1 cellular context compared by ENCODE assay signal in the genomic region with DNA sequence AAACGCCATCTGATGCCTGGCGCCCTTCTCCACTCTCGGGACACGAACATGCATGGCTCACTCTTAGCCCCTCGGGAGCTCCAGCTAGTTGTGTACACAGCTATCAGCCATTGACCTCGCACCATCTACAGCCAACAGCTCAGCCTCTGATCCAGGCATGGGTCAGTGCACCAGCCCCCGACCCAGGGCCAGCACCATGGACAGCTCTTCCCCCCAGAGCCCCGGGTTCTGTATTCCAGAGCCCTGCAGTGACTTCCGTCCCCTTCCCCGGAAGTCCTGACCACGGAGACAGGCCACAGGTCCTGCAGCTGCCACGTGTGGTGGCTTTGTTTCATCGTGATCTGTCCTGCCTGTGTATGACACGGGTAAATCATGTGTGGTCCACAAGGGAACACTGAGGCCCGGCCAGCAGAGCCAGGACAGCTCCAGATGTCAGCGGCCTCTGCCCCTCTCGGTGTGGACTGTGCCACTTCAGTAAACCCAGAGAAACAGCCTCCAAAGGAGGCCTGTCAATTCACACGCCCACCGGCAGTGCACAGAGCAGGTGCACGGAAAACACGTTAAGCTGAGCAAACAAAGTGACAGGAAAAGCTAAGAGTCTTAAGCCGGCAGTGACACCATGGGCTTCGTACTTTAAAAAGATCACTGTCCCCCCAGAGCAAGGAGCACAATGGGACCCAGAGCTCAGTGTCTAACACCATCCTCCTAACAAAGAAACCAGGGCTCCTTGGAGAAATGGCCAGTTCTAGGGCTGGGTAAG.
TF ChIP-seq lines count a peak whose summit lies in the region.

No MANE protein-coding gene starts in this region.

TF ChIP-seq in WTC11, 78 proteins besides CTCF, POLR2A, EP300 and RAD21 (continued from another document and continues in another):
- TF ChIP-seq, protein P1, sequence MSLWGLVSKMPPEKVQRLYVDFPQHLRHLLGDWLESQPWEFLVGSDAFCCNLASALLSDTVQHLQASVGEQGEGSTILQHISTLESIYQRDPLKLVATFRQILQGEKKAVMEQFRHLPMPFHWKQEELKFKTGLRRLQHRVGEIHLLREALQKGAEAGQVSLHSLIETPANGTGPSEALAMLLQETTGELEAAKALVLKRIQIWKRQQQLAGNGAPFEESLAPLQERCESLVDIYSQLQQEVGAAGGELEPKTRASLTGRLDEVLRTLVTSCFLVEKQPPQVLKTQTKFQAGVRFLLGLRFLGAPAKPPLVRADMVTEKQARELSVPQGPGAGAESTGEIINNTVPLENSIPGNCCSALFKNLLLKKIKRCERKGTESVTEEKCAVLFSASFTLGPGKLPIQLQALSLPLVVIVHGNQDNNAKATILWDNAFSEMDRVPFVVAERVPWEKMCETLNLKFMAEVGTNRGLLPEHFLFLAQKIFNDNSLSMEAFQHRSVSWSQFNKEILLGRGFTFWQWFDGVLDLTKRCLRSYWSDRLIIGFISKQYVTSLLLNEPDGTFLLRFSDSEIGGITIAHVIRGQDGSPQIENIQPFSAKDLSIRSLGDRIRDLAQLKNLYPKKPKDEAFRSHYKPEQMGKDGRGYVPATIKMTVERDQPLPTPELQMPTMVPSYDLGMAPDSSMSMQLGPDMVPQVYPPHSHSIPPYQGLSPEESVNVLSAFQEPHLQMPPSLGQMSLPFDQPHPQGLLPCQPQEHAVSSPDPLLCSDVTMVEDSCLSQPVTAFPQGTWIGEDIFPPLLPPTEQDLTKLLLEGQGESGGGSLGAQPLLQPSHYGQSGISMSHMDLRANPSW (CRISPR knock-in tag; conservative IDR thresholded peaks at IDR 0.05; ENCODE audit: low read depth) = no peak
- TF ChIP-seq, protein P2, sequence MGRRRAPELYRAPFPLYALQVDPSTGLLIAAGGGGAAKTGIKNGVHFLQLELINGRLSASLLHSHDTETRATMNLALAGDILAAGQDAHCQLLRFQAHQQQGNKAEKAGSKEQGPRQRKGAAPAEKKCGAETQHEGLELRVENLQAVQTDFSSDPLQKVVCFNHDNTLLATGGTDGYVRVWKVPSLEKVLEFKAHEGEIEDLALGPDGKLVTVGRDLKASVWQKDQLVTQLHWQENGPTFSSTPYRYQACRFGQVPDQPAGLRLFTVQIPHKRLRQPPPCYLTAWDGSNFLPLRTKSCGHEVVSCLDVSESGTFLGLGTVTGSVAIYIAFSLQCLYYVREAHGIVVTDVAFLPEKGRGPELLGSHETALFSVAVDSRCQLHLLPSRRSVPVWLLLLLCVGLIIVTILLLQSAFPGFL (CRISPR knock-in tag; IDR thresholded peaks at IDR 0.05; ENCODE audit: borderline replicate concordance) = peak; percentile 77; the same call in 1 of the 2 replicates
- TF ChIP-seq SP1 (CRISPR knock-in tag; conservative IDR thresholded peaks at IDR 0.05) = 0 out of 2 replicates have a peak, but pooled peaks have one; percentile 16
- no peak for TF ChIP-seq PRRX2 (CRISPR knock-in tag; IDR thresholded peaks at IDR 0.05)
- TF ChIP-seq, protein P3, sequence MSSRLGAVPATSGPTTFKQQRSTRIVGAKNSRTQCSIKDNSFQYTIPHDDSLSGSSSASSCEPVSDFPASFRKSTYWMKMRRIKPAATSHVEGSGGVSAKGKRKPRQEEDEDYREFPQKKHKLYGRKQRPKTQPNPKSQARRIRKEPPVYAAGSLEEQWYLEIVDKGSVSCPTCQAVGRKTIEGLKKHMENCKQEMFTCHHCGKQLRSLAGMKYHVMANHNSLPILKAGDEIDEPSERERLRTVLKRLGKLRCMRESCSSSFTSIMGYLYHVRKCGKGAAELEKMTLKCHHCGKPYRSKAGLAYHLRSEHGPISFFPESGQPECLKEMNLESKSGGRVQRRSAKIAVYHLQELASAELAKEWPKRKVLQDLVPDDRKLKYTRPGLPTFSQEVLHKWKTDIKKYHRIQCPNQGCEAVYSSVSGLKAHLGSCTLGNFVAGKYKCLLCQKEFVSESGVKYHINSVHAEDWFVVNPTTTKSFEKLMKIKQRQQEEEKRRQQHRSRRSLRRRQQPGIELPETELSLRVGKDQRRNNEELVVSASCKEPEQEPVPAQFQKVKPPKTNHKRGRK (CRISPR knock-in tag; IDR thresholded peaks at IDR 0.05; ENCODE audit: borderline replicate concordance) = no peak
- TF ChIP-seq ETV6 (CRISPR knock-in tag; IDR thresholded peaks at IDR 0.05) = 0 out of 2 replicates have a peak, but pooled peaks have one; percentile 49
- TF ChIP-seq, protein P4, sequence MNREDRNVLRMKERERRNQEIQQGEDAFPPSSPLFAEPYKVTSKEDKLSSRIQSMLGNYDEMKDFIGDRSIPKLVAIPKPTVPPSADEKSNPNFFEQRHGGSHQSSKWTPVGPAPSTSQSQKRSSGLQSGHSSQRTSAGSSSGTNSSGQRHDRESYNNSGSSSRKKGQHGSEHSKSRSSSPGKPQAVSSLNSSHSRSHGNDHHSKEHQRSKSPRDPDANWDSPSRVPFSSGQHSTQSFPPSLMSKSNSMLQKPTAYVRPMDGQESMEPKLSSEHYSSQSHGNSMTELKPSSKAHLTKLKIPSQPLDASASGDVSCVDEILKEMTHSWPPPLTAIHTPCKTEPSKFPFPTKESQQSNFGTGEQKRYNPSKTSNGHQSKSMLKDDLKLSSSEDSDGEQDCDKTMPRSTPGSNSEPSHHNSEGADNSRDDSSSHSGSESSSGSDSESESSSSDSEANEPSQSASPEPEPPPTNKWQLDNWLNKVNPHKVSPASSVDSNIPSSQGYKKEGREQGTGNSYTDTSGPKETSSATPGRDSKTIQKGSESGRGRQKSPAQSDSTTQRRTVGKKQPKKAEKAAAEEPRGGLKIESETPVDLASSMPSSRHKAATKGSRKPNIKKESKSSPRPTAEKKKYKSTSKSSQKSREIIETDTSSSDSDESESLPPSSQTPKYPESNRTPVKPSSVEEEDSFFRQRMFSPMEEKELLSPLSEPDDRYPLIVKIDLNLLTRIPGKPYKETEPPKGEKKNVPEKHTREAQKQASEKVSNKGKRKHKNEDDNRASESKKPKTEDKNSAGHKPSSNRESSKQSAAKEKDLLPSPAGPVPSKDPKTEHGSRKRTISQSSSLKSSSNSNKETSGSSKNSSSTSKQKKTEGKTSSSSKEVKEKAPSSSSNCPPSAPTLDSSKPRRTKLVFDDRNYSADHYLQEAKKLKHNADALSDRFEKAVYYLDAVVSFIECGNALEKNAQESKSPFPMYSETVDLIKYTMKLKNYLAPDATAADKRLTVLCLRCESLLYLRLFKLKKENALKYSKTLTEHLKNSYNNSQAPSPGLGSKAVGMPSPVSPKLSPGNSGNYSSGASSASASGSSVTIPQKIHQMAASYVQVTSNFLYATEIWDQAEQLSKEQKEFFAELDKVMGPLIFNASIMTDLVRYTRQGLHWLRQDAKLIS (CRISPR knock-in tag; IDR thresholded peaks at IDR 0.05; ENCODE audit: borderline replicate concordance) = no peak
- TF ChIP-seq EMX1 (CRISPR knock-in tag; IDR thresholded peaks at IDR 0.05) = no peak
- no peak for TF ChIP-seq GRHL2 (CRISPR knock-in tag; IDR thresholded peaks at IDR 0.05; ENCODE audit: insufficient replicate concordance, severe bottlenecking)
- TF ChIP-seq ZNF671 (CRISPR knock-in tag; IDR thresholded peaks at IDR 0.05) = no peak
- peak; percentile 82; the same call in 1 of the 2 replicates for TF ChIP-seq JUN (CRISPR knock-in tag; IDR thresholded peaks at IDR 0.05)
- no peak for TF ChIP-seq NR3C1 (CRISPR knock-in tag; conservative IDR thresholded peaks at IDR 0.05; ENCODE audit: low read depth)
- TF ChIP-seq HMGA2 (CRISPR knock-in tag; IDR thresholded peaks at IDR 0.05) = no peak
- TF ChIP-seq ZBTB21 (CRISPR knock-in tag; IDR thresholded peaks at IDR 0.05; ENCODE audit: borderline replicate concordance) = no peak; the same call in 1 of the 2 replicates
- TF ChIP-seq, protein P5, sequence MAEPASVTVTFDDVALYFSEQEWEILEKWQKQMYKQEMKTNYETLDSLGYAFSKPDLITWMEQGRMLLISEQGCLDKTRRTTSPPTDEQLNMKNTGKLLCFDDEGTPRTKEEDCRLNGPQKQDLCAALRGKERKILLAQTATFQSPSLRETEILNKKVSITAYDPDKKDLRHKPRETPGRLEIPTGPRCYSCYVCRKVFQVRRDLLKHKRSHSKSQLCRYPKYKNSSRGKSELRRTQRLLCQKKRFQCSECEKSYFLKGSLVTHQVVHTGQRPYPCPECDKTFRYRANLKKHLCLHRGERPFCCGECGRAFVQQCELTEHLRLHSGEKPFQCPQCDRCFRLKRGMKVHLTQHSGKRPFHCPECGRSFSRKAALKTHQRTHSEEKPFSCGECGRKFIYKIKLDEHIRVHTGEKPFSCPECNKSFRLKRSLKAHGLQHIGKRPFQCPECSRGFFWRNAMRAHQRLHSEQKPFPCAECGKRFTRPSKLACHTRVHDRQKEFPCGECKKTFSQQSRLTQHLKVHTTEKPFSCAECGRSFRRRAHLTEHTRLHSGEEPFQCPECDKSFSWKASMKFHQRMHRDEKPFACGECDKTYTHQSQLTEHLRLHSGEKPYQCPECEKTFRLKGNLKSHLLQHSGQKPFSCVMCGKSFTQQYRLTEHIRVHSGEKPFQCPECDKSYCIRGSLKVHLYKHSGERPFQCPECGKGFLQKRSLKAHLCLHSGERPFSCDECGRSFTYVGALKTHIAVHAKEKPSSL (CRISPR knock-in tag; conservative IDR thresholded peaks at IDR 0.05) = no peak
- TF ChIP-seq KAT7 (CRISPR knock-in tag; IDR thresholded peaks at IDR 0.05; ENCODE audit: borderline replicate concordance) = no peak
- TF ChIP-seq ZNF317 (CRISPR knock-in tag; IDR thresholded peaks at IDR 0.05; ENCODE audit: borderline replicate concordance, low read depth) = no peak
- no peak for TF ChIP-seq IRF2 (CRISPR knock-in tag; IDR thresholded peaks at IDR 0.05; ENCODE audit: borderline replicate concordance, low read depth)
- TF ChIP-seq CREB1 (CRISPR knock-in tag; IDR thresholded peaks at IDR 0.05) = peak; percentile 66
- TF ChIP-seq ZNF423 (CRISPR knock-in tag; IDR thresholded peaks at IDR 0.05) = no peak
- TF ChIP-seq FOXP1 (CRISPR knock-in tag; IDR thresholded peaks at IDR 0.05; ENCODE audit: borderline replicate concordance) = peak; percentile 90
- TF ChIP-seq, protein P6, sequence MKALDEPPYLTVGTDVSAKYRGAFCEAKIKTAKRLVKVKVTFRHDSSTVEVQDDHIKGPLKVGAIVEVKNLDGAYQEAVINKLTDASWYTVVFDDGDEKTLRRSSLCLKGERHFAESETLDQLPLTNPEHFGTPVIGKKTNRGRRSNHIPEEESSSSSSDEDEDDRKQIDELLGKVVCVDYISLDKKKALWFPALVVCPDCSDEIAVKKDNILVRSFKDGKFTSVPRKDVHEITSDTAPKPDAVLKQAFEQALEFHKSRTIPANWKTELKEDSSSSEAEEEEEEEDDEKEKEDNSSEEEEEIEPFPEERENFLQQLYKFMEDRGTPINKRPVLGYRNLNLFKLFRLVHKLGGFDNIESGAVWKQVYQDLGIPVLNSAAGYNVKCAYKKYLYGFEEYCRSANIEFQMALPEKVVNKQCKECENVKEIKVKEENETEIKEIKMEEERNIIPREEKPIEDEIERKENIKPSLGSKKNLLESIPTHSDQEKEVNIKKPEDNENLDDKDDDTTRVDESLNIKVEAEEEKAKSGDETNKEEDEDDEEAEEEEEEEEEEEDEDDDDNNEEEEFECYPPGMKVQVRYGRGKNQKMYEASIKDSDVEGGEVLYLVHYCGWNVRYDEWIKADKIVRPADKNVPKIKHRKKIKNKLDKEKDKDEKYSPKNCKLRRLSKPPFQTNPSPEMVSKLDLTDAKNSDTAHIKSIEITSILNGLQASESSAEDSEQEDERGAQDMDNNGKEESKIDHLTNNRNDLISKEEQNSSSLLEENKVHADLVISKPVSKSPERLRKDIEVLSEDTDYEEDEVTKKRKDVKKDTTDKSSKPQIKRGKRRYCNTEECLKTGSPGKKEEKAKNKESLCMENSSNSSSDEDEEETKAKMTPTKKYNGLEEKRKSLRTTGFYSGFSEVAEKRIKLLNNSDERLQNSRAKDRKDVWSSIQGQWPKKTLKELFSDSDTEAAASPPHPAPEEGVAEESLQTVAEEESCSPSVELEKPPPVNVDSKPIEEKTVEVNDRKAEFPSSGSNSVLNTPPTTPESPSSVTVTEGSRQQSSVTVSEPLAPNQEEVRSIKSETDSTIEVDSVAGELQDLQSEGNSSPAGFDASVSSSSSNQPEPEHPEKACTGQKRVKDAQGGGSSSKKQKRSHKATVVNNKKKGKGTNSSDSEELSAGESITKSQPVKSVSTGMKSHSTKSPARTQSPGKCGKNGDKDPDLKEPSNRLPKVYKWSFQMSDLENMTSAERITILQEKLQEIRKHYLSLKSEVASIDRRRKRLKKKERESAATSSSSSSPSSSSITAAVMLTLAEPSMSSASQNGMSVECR (CRISPR knock-in tag; IDR thresholded peaks at IDR 0.05; ENCODE audit: borderline replicate concordance) = peak; percentile 74; the same call in 1 of the 2 replicates
- peak; percentile 33; the same call in 1 of the 2 replicates for TF ChIP-seq TEAD1 (CRISPR knock-in tag; IDR thresholded peaks at IDR 0.05)
- TF ChIP-seq, protein P7, sequence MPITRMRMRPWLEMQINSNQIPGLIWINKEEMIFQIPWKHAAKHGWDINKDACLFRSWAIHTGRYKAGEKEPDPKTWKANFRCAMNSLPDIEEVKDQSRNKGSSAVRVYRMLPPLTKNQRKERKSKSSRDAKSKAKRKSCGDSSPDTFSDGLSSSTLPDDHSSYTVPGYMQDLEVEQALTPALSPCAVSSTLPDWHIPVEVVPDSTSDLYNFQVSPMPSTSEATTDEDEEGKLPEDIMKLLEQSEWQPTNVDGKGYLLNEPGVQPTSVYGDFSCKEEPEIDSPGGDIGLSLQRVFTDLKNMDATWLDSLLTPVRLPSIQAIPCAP (CRISPR knock-in tag; IDR thresholded peaks at IDR 0.05) = 0 out of 2 replicates have a peak, but pooled peaks have one; percentile 55
- TF ChIP-seq, protein P8, sequence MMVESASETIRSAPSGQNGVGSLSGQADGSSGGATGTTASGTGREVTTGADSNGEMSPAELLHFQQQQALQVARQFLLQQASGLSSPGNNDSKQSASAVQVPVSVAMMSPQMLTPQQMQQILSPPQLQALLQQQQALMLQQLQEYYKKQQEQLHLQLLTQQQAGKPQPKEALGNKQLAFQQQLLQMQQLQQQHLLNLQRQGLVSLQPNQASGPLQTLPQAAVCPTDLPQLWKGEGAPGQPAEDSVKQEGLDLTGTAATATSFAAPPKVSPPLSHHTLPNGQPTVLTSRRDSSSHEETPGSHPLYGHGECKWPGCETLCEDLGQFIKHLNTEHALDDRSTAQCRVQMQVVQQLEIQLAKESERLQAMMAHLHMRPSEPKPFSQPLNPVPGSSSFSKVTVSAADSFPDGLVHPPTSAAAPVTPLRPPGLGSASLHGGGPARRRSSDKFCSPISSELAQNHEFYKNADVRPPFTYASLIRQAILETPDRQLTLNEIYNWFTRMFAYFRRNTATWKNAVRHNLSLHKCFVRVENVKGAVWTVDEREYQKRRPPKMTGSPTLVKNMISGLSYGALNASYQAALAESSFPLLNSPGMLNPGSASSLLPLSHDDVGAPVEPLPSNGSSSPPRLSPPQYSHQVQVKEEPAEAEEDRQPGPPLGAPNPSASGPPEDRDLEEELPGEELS (CRISPR knock-in tag; IDR thresholded peaks at IDR 0.05) = 0 out of 2 replicates have a peak, but pooled peaks have one; percentile 70
- TF ChIP-seq, protein P9, sequence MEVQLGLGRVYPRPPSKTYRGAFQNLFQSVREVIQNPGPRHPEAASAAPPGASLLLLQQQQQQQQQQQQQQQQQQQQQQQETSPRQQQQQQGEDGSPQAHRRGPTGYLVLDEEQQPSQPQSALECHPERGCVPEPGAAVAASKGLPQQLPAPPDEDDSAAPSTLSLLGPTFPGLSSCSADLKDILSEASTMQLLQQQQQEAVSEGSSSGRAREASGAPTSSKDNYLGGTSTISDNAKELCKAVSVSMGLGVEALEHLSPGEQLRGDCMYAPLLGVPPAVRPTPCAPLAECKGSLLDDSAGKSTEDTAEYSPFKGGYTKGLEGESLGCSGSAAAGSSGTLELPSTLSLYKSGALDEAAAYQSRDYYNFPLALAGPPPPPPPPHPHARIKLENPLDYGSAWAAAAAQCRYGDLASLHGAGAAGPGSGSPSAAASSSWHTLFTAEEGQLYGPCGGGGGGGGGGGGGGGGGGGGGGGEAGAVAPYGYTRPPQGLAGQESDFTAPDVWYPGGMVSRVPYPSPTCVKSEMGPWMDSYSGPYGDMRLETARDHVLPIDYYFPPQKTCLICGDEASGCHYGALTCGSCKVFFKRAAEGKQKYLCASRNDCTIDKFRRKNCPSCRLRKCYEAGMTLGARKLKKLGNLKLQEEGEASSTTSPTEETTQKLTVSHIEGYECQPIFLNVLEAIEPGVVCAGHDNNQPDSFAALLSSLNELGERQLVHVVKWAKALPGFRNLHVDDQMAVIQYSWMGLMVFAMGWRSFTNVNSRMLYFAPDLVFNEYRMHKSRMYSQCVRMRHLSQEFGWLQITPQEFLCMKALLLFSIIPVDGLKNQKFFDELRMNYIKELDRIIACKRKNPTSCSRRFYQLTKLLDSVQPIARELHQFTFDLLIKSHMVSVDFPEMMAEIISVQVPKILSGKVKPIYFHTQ (CRISPR knock-in tag; IDR thresholded peaks at IDR 0.05) = no peak
